1 cellular context compared by ENCODE assay signal in genomic region chr6:129748212-129748900, GRCh38.
TF ChIP-seq lines count a peak whose summit lies in the region.

No MANE protein-coding gene starts in this region.

TF ChIP-seq in K562, 482 proteins besides CTCF, POLR2A, EP300 and RAD21 (continued from another document and continues in another):
- TF ChIP-seq ZNF407 (IDR thresholded peaks at IDR 0.05; ENCODE audit: low read depth) (no peak), ZBTB26 (CRISPR knock-in tag; IDR thresholded peaks at IDR 0.05) (no peak), MTF1 (CRISPR knock-in tag; IDR thresholded peaks at IDR 0.05; ENCODE audit: borderline replicate concordance) (peak; percentile 39; the same call in 1 of the 2 replicates), ZC3H8 (IDR thresholded peaks at IDR 0.05) (no peak), DNMT1 (IDR thresholded peaks at IDR 0.05) (no peak), IRF1 (CRISPR knock-in tag; IDR thresholded peaks at IDR 0.05; ENCODE audit: borderline replicate concordance) (no peak), CLOCK (CRISPR knock-in tag; IDR thresholded peaks at IDR 0.05; ENCODE audit: borderline replicate concordance) (no peak), ETV1 (tag; conservative IDR thresholded peaks at IDR 0.05; ENCODE audit: low read depth) (peak; percentile 89), ZNF77 (CRISPR knock-in tag; IDR thresholded peaks at IDR 0.05) (no peak), RERE (CRISPR knock-in tag; IDR thresholded peaks at IDR 0.05; ENCODE audit: borderline replicate concordance) (no peak), NRF1 (conservative IDR thresholded peaks at IDR 0.05 in 1 of 2, IDR thresholded peaks at IDR 0.05 in 1 of 2) (no peak; a peak in 1 of 4 replicates), ELF1 (tag; IDR thresholded peaks at IDR 0.05) (peak; percentile 78), CHAMP1 (IDR thresholded peaks at IDR 0.05) (peak; percentile 27; the same call in 1 of the 2 replicates), EZH2 (IDR thresholded peaks at IDR 0.05; ENCODE audit: borderline replicate concordance, low read depth, low read length) (no peak), TFAP4 (CRISPR knock-in tag; IDR thresholded peaks at IDR 0.05; ENCODE audit: borderline replicate concordance) (peak; percentile 25; the same call in 1 of the 2 replicates), ZBTB49 (CRISPR knock-in tag; IDR thresholded peaks at IDR 0.05; ENCODE audit: borderline replicate concordance) (no peak), MAX (CRISPR knock-in tag; IDR thresholded peaks at IDR 0.05) (no peak), UBTF (IDR thresholded peaks at IDR 0.05; ENCODE audit: borderline replicate concordance in 1 of 2, low read depth in 2 of 2, low read length in 2 of 2) (no peak), ETV5 (CRISPR knock-in tag; IDR thresholded peaks at IDR 0.05; ENCODE audit: low read depth) (no peak), POLR2AphosphoS5 (IDR thresholded peaks at IDR 0.05; ENCODE audit: control insufficient read depth, insufficient read depth, low read depth, low read length) (no peak), HDAC8 (tag; IDR thresholded peaks at IDR 0.05) (no peak)
